ENCODE assay signal across 8 cellular contexts in genomic region chr12:47990351-47991105, GRCh38. TPM values are rescaled to one million over a fixed set of nuclear protein-coding genes. Genes with fewer than 3 reads are reported as not detected.
DNase-seq lines count a peak whose midpoint lies in the region; ATAC-seq and TF ChIP-seq lines count a peak whose summit lies in the region.

No MANE protein-coding gene starts in this region.

- H3K27ac ChIP-seq in endodermal cell (ENCODE audit: low read depth, low read length), result peak overlapping the region; percentile 66

- ATAC-seq in GM18873 (IDR thresholded peaks at IDR 0.05; ENCODE audit: low FRiP score, unreplicated experiment) (peak; percentile 88), HG02870 (IDR thresholded peaks at IDR 0.05; ENCODE audit: unreplicated experiment) (peak; percentile 90)

- no peak overlapping the region for H3K4me3 Mint-ChIP-seq in endodermal cell

- H3K36me3 Mint-ChIP-seq in endodermal cell (ENCODE audit: low read depth), result no peaks in the 10 kb centered on the region

- no peaks in the 10 kb centered on the region for H3K4me1 ChIP-seq in endodermal cell (ENCODE audit: control insufficient read depth, insufficient read depth, low read length)

- H3K27me3 Mint-ChIP-seq in endodermal cell (ENCODE audit: insufficient read depth), result peaks cover 92% of the 10 kb centered on the region

- H3K9me3 ChIP-seq in endodermal cell (ENCODE audit: control insufficient read depth, low read length), result no peaks in the 10 kb centered on the region

- DNase-seq in SIG-M5 (lab: John Stamatoyannopoulos, UW) (peak; percentile 19), endodermal cell (no peak), NCI-H1694 (lab: John Stamatoyannopoulos, UW) (no peak), DMS114 treated with DMSO at 0.1 percent for 48 hours (lab: John Stamatoyannopoulos, UW; ENCODE audit: unreplicated experiment) (no peak), H4 (ENCODE audit: low spot score) (no peak)
- no peak for DNase-seq in effector CD8-positive, alpha-beta T cell (lab: John Stamatoyannopoulos, UW)

- WGBS in endodermal cell (ENCODE audit: insufficient coverage in 1 of 2, insufficient read length in 1 of 2), 2 experiments, result 92 to 96% methylated on average over 4 to 7 of the region's 7 CpGs

- H3K9ac ChIP-seq in endodermal cell (ENCODE audit: extremely low read depth, low read length, poor library complexity, severe bottlenecking), result no peak overlapping the region

- H3K4me1 Mint-ChIP-seq in endodermal cell, result peaks cover 11% of the 10 kb centered on the region

- H3K4me3 ChIP-seq in endodermal cell (ENCODE audit: low read length), result no peak overlapping the region

- TF ChIP-seq CTCF in endodermal cell (conservative IDR thresholded peaks at IDR 0.05), result no peak

- no peak overlapping the region for H3K27ac Mint-ChIP-seq in endodermal cell

- H3K36me3 ChIP-seq in endodermal cell (ENCODE audit: control insufficient read depth, insufficient read depth, low read length), result peaks cover 12% of the 10 kb centered on the region

- no peaks in the 10 kb centered on the region for H3K9me3 Mint-ChIP-seq in endodermal cell

- peaks cover 24% of the 10 kb centered on the region for H3K27me3 ChIP-seq in endodermal cell (ENCODE audit: control insufficient read depth, insufficient read depth, low read length, poor library complexity, severe bottlenecking)

RNA-seq across cellular contexts. Expression of gene COL2A1, which starts 13.7 kb away (rescaled TPM):
- total RNA-seq in endodermal cell, result 10 to 100 TPM; 12.4 to 21.0 TPM
- polyA plus RNA-seq in endodermal cell (2013, experiment 1 of 2), result 365 TPM
- polyA plus RNA-seq in endodermal cell (2013, experiment 2 of 2), result 366 TPM
- not detected in 2 replicates for total RNA-seq in H4 (2014; rRNA removed; shearing (Covaris generic))

RNA-seq across cellular contexts. Expression of gene TMEM106C, which starts 27.1 kb away (rescaled TPM):
- total RNA-seq in endodermal cell, result 10 to 100 TPM; 17.3 to 61.6 TPM
- 120 TPM for polyA plus RNA-seq in endodermal cell (2013, experiment 1 of 2)
- polyA plus RNA-seq in endodermal cell (2013, experiment 2 of 2), result 114 TPM
- 294 and 314 TPM in 2 replicates for total RNA-seq in H4 (2014; rRNA removed; shearing (Covaris generic))

Comparison
In these comparisons a context has a peak if more than half of its experiments do, and no peak if none do; other contexts are left out.
1. RNA of gene COL2A1, which starts 13.7 kb away (total RNA-seq): 12.4 to 21.0 TPM in endodermal cell; not detected in H4; every median in the first group is over 10 times any median in the second.